Comparison of ENCODE assay signal across 9 cellular contexts in the genomic region with DNA sequence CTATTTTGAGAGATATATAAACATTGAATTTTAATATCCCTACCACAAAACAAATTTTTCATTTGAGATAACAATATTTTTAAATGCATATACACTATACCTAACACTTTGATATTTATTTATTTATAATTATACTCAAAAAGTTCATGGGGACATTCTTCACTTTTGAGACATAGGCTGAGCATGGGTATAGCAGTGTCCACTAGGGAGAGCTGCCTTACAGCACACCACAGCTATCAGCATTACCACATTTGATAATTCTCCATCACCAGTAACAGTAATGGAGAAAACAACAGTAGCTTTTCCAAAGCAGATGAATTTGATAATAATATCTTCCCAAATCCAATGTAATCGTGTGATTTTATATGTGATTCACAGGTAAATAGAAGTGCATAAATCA.
DNase-seq lines count a peak whose midpoint lies in the region; ATAC-seq and TF ChIP-seq lines count a peak whose summit lies in the region.
"Had no signal": no experiment of that assay in that cellular context is flagged by ENCODE, and none has a peak within 500 bp of the region (broad histone marks: within the 10 kb centered on the region; RNA-seq: fewer than 3 reads in every experiment).

No MANE protein-coding gene starts in this region.

- DNase-seq in Ammon's horn (ENCODE audit: low spot score) (peak; percentile 9), H4 (ENCODE audit: low spot score) (peak; percentile 11), SK-MEL-5 (ENCODE audit: low read depth, low spot score) (peak; percentile 34), iPS-NIHi11 (ENCODE audit: low spot score) (peak; percentile 16), substantia nigra (lab: John Stamatoyannopoulos, UW) (no peak), esophagus squamous epithelium (lab: John Stamatoyannopoulos, UW) (no peak)
- no peak for DNase-seq in stimulated activated CD4-positive, alpha-beta T cell treated with anti-CD3 and anti-CD28 coated beads, Interleukin-12 subunit alpha, Interleukin-12 subunit beta, amount 100 ng/mL, for 4 hours
- DNase-seq: GF-D8 had no signal

- peak in 1 of 6 experiments; percentile 26 for TF ChIP-seq CTCF in esophagus squamous epithelium (IDR thresholded peaks at IDR 0.05)

- WGBS in esophagus squamous epithelium, 2 donors = 46 to 62% methylated on average over 1 of the region's 1 CpG

- ATAC-seq in HG02938 (IDR thresholded peaks at IDR 0.05; ENCODE audit: unreplicated experiment) = no peak

- in situ Hi-C loops in SK-MEL-5 (cut with HindIII; ENCODE audit: low pct_unique_long_range_greater_than_20kb, low sequenced_read_pairs) = no loop called here

- no peaks in the 10 kb centered on the region for H3K27me3 ChIP-seq in esophagus squamous epithelium

- no peaks in the 10 kb centered on the region for H3K4me1 ChIP-seq in esophagus squamous epithelium

- no peak for TF ChIP-seq POLR2A in esophagus squamous epithelium (IDR thresholded peaks at IDR 0.05)

- H3K27ac ChIP-seq in substantia nigra (ENCODE audit: low read depth, low read length, poor library complexity, severe bottlenecking) (no peak overlapping the region), esophagus squamous epithelium (no peak overlapping the region)

- H3K36me3 ChIP-seq in esophagus squamous epithelium = no peaks in the 10 kb centered on the region

- H3K9me3 ChIP-seq in esophagus squamous epithelium = no peaks in the 10 kb centered on the region

- intact Hi-C loops in esophagus squamous epithelium (cut with DNase I) = no loop called here

- no peak overlapping the region for H3K4me3 ChIP-seq in esophagus squamous epithelium

Comparison
In these comparisons a context has a peak if more than half of its experiments do, and no peak if none do; other contexts are left out.
1. DNase-seq: peak in Ammon's horn (single experiment), H4 (single experiment), SK-MEL-5 (single experiment) and iPS-NIHi11 (single experiment); none in substantia nigra (0 of 49), esophagus squamous epithelium (single experiment) and stimulated activated CD4-positive, alpha-beta T cell treated with anti-CD3 and anti-CD28 coated beads, Interleukin-12 subunit alpha, Interleukin-12 subunit beta, amount 100 ng/mL, for 4 hours (single experiment).